18 cellular contexts compared by ENCODE assay signal in genomic region chr17:72056155-72056554, GRCh38.
"Had no signal": no experiment of that assay in that cellular context is flagged by ENCODE, and none has a peak within 500 bp of the region (broad histone marks: within the 10 kb centered on the region; RNA-seq: fewer than 3 reads in every experiment).

No MANE protein-coding gene starts in this region.

- H3K4me2 ChIP-seq: SK-N-SH had no signal

- H3K9ac ChIP-seq: SK-N-SH had no signal

- H3K9me3 ChIP-seq: SK-N-SH had no signal

- DNase-seq: IMR-90, KG1, MM.1S, NCI-H1092 treated with DMSO at 0.1 percent for 48 hours, NCI-H187, NCI-H2029, NCI-H2081 treated with DMSO at 0.1 percent for 48 hours, NCI-H2171, NCI-H226, NCI-H446, NCI-H510A, NCI-H524 treated with DMSO at 0.1 percent for 48 hours, PC-3, SHP77, SK-N-SH, SW 1271 had no signal

- ATAC-seq: Panc1, PC-3 had no signal

- H3K27ac ChIP-seq: RWPE1 had no signal
